12 cellular contexts compared by ENCODE assay signal in genomic region chr7:1854521-1855395, GRCh38.
DNase-seq lines count a peak whose midpoint lies in the region; ATAC-seq and TF ChIP-seq lines count a peak whose summit lies in the region.
"Had no signal": no experiment of that assay in that cellular context is flagged by ENCODE, and none has a peak within 500 bp of the region (broad histone marks: within the 10 kb centered on the region; RNA-seq: fewer than 3 reads in every experiment).

No MANE protein-coding gene starts in this region.

- peaks cover 0 to 31% (median 0%) of the 10 kb centered on the region in 11 experiments; a peak in 6 of 22 replicates for H3K36me3 ChIP-seq in BLaER1 treated with 17β-estradiol and CSF1 and Interleukin-3, amounts not matched to agents 10 nM and 100 nM
- H3K36me3 ChIP-seq in neural progenitor cell: no peaks in the 10 kb centered on the region
- H3K36me3 ChIP-seq in MM.1S (replicated peaks; ENCODE audit: insufficient read depth, low read length): no peaks in the 10 kb centered on the region
- H3K36me3 ChIP-seq in tibial nerve: peaks cover 0 to 16% (median 0%) of the 10 kb centered on the region in 3 donors

- H3K9ac ChIP-seq in BLaER1 treated with 17β-estradiol and CSF1 and Interleukin-3, amounts not matched to agents 10 nM and 100 nM: peak overlapping the region in 10 of 11 experiments; percentile 15 to 65 (median 30); a peak in 14 of 22 replicates
- no peak overlapping the region for H3K9ac ChIP-seq in neural progenitor cell
- H3K9ac ChIP-seq in MM.1S (ENCODE audit: low read length): no peak overlapping the region
- H3K9ac ChIP-seq: SK-N-SH had no signal

- H3K9me2 ChIP-seq in MM.1S (replicated peaks; ENCODE audit: insufficient read depth, low read length): no peaks in the 10 kb centered on the region
- H3K9me2 ChIP-seq: SK-N-SH had no signal

- peaks cover 4% of the 10 kb centered on the region for H3K27me3 Mint-ChIP-seq in neural progenitor cell (ENCODE audit: insufficient read depth, low read depth)

- H4K20me1 ChIP-seq in BLaER1 treated with 17β-estradiol and CSF1 and Interleukin-3, amounts not matched to agents 10 nM and 100 nM: peaks cover 100% of the 10 kb centered on the region in 11 experiments
- H4K20me1 ChIP-seq in neural progenitor cell (ENCODE audit: low read depth): no peaks in the 10 kb centered on the region
- no peaks in the 10 kb centered on the region for H4K20me1 ChIP-seq in MM.1S (ENCODE audit: insufficient read depth, low read length)

- H3K4me3 Mint-ChIP-seq in neural progenitor cell: no peak overlapping the region

- peak overlapping the region; percentile 64 to 96 (median 93) for H3K4me2 ChIP-seq in BLaER1 treated with 17β-estradiol and CSF1 and Interleukin-3, amounts not matched to agents 10 nM and 100 nM
- H3K4me2 ChIP-seq in neural progenitor cell: no peak overlapping the region
- H3K4me2 ChIP-seq in MM.1S (ENCODE audit: low read depth, low read length): no peak overlapping the region
- H3K4me2 ChIP-seq: SK-N-SH had no signal

- H3K4me1 Mint-ChIP-seq in neural progenitor cell: peaks cover 20% of the 10 kb centered on the region

- no peaks in the 10 kb centered on the region for H3K79me2 ChIP-seq in neural progenitor cell (ENCODE audit: low read depth)
- H3K79me2 ChIP-seq in MM.1S (ENCODE audit: low read length): no peaks in the 10 kb centered on the region

- no peaks in the 10 kb centered on the region for H3K9me3 Mint-ChIP-seq in neural progenitor cell
- H3K9me3 Mint-ChIP-seq: nephron had no signal

- TF ChIP-seq CTCF in dorsolateral prefrontal cortex (IDR thresholded peaks at IDR 0.05 in 54 of 56, conservative IDR thresholded peaks at IDR 0.05 in 2 of 56; ENCODE audit: low read depth in 1 of 56, partially characterized antibody in 56 of 56) (no peak), neural progenitor cell (IDR thresholded peaks at IDR 0.05) (no peak), MM.1S (IDR thresholded peaks at IDR 0.05; ENCODE audit: low read length) (no peak), tibial nerve (IDR thresholded peaks at IDR 0.05) (no peak)

- peaks cover 6 to 39% (median 10%) of the 10 kb centered on the region in 11 experiments for H3K27me3 ChIP-seq in BLaER1 treated with 17β-estradiol and CSF1 and Interleukin-3, amounts not matched to agents 10 nM and 100 nM
- no peaks in the 10 kb centered on the region for H3K27me3 ChIP-seq in dorsolateral prefrontal cortex
- no peaks in the 10 kb centered on the region for H3K27me3 ChIP-seq in neural progenitor cell
- H3K27me3 ChIP-seq in MM.1S (replicated peaks; ENCODE audit: insufficient read depth, low read length): no peaks in the 10 kb centered on the region
- no peaks in the 10 kb centered on the region for H3K27me3 ChIP-seq in tibial nerve

- 89 to 91% methylated on average over 35 to 40 of the region's 42 CpGs for WGBS in tibial nerve, 2 donors

- TF ChIP-seq POLR2A in tibial nerve (IDR thresholded peaks at IDR 0.05): no peak

- peak overlapping the region in 9 of 11 experiments; percentile 18 to 68 (median 37); a peak in 12 of 22 replicates for H3K27ac ChIP-seq in BLaER1 treated with 17β-estradiol and CSF1 and Interleukin-3, amounts not matched to agents 10 nM and 100 nM
- H3K27ac ChIP-seq in dorsolateral prefrontal cortex (no peak overlapping the region), neural progenitor cell (no peak overlapping the region), MM.1S (ENCODE audit: low read length) (no peak overlapping the region), tibial nerve (no peak overlapping the region)

- DNase-seq in HUDEP-2 (lab: John Stamatoyannopoulos, UW; ENCODE audit: unreplicated experiment in 76 of 76) (peak in 71 of 76 experiments; percentile 13 to 92 (median 73)), dorsolateral prefrontal cortex (peak in 6 of 10 donors; percentile 2 to 35 (median 27)), neural progenitor cell (ENCODE audit: low spot score) (peak; percentile 1), SHP77 treated with DMSO at 0.1 percent for 48 hours (lab: John Stamatoyannopoulos, UW) (no peak), MM.1S (no peak), tibial nerve (ENCODE audit: low spot score in 2 of 2) (no peak)
- DNase-seq: hypothalamus; SK-N-SH; stimulated activated CD4-positive, alpha-beta T cell treated with anti-CD3 and anti-CD28 coated beads, Interleukin-2, amount 100 ng/mL, for 48 hours had no signal

- H3K9me3 ChIP-seq in BLaER1 treated with 17β-estradiol and CSF1 and Interleukin-3, amounts not matched to agents 10 nM and 100 nM (replicated peaks in 1 of 11): peaks cover 0 to 13% (median 0%) of the 10 kb centered on the region in 11 experiments; a peak in 6 of 22 replicates
- H3K9me3 ChIP-seq in neural progenitor cell (ENCODE audit: low read depth) (no peaks in the 10 kb centered on the region), MM.1S (replicated peaks; ENCODE audit: insufficient read depth, low read length) (no peaks in the 10 kb centered on the region), tibial nerve (no peaks in the 10 kb centered on the region)
- H3K9me3 ChIP-seq: SK-N-SH had no signal

- no peak for ATAC-seq in HG03045 (IDR thresholded peaks at IDR 0.05; ENCODE audit: unreplicated experiment)

- H3F3A ChIP-seq in neural progenitor cell (ENCODE audit: low read depth) (no peaks in the 10 kb centered on the region), MM.1S (ENCODE audit: insufficient read depth, low read length) (no peaks in the 10 kb centered on the region)

- intact Hi-C loops in dorsolateral prefrontal cortex (cut with DNase I): no loop called here

- H2AFZ ChIP-seq in neural progenitor cell (replicated peaks) (no peak overlapping the region), MM.1S (ENCODE audit: low read length) (no peak overlapping the region)

- no peak for TF ChIP-seq EP300 in tibial nerve (IDR thresholded peaks at IDR 0.05)

- H3K27ac Mint-ChIP-seq in neural progenitor cell: peak overlapping the region; percentile 69

- peaks cover 22 to 96% (median 80%) of the 10 kb centered on the region in 10 experiments for H3K4me1 ChIP-seq in BLaER1 treated with 17β-estradiol and CSF1 and Interleukin-3, amounts not matched to agents 10 nM and 100 nM
- H3K4me1 ChIP-seq in neural progenitor cell (no peaks in the 10 kb centered on the region), MM.1S (ENCODE audit: low read length) (no peaks in the 10 kb centered on the region), tibial nerve (no peaks in the 10 kb centered on the region)

- H3K36me3 Mint-ChIP-seq in neural progenitor cell: peaks cover 2% of the 10 kb centered on the region

- H3K4me3 ChIP-seq in BLaER1 treated with 17β-estradiol and CSF1 and Interleukin-3, amounts not matched to agents 10 nM and 100 nM: peak overlapping the region in 4 of 10 experiments; percentile 13 to 45 (median 26); a peak in 5 of 20 replicates
- no peak overlapping the region for H3K4me3 ChIP-seq in dorsolateral prefrontal cortex
- H3K4me3 ChIP-seq in neural progenitor cell: no peak overlapping the region
- no peak overlapping the region for H3K4me3 ChIP-seq in MM.1S (ENCODE audit: low read length)
- no peak overlapping the region for H3K4me3 ChIP-seq in tibial nerve

Comparison
In these comparisons a context has a peak if more than half of its experiments do, and no peak if none do; other contexts are left out.
1. H3K27ac ChIP-seq: peak in BLaER1 treated with 17β-estradiol and CSF1 and Interleukin-3, amounts not matched to agents 10 nM and 100 nM (9 of 11); none in dorsolateral prefrontal cortex (0 of 59), neural progenitor cell (single experiment), MM.1S (single experiment) and tibial nerve (0 of 4).
2. H3K4me2 ChIP-seq: peak in BLaER1 treated with 17β-estradiol and CSF1 and Interleukin-3, amounts not matched to agents 10 nM and 100 nM (11 of 11); none in neural progenitor cell (single experiment) and MM.1S (single experiment).
3. H3K9ac ChIP-seq: peak in BLaER1 treated with 17β-estradiol and CSF1 and Interleukin-3, amounts not matched to agents 10 nM and 100 nM (10 of 11); none in neural progenitor cell (single experiment) and MM.1S (single experiment).
4. DNase-seq: peak in HUDEP-2 (71 of 76), dorsolateral prefrontal cortex (6 of 10) and neural progenitor cell (single experiment); none in SHP77 treated with DMSO at 0.1 percent for 48 hours (single experiment), MM.1S (single experiment) and tibial nerve (0 of 2).